1 cellular context compared by ENCODE assay signal in the genomic region with DNA sequence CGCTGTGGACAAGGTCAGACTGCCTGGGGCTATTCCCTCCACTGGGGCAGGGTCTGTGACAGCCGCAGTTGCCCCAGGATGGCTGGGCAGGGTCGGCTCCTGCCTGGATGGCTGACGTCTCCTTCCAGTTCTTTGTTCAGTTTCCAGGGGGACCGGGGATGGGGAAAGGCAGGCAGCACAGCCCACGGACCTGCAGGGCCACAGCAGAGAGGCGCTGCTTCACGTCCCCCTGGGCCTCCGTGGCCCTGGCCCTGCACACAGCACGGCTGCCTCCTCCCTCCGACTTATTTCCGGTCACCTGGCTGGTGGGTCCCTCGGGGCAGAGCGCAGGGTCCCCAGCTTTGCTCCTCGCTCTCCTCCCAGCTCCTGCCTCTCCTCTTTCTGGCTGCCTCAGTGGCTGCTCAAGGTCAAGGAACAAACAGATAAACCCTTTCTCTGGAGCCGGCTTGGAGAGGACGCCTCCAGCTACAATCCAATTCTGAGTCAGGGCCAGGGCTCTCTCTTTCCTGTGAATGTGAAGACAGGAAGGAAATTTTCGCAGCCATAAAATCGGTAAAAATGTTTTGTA.
TF ChIP-seq lines count a peak whose summit lies in the region.

No MANE protein-coding gene starts in this region.

TF ChIP-seq in WTC11, 78 proteins besides CTCF, POLR2A, EP300 and RAD21 (continued from another document):
- TF ChIP-seq, protein P1, sequence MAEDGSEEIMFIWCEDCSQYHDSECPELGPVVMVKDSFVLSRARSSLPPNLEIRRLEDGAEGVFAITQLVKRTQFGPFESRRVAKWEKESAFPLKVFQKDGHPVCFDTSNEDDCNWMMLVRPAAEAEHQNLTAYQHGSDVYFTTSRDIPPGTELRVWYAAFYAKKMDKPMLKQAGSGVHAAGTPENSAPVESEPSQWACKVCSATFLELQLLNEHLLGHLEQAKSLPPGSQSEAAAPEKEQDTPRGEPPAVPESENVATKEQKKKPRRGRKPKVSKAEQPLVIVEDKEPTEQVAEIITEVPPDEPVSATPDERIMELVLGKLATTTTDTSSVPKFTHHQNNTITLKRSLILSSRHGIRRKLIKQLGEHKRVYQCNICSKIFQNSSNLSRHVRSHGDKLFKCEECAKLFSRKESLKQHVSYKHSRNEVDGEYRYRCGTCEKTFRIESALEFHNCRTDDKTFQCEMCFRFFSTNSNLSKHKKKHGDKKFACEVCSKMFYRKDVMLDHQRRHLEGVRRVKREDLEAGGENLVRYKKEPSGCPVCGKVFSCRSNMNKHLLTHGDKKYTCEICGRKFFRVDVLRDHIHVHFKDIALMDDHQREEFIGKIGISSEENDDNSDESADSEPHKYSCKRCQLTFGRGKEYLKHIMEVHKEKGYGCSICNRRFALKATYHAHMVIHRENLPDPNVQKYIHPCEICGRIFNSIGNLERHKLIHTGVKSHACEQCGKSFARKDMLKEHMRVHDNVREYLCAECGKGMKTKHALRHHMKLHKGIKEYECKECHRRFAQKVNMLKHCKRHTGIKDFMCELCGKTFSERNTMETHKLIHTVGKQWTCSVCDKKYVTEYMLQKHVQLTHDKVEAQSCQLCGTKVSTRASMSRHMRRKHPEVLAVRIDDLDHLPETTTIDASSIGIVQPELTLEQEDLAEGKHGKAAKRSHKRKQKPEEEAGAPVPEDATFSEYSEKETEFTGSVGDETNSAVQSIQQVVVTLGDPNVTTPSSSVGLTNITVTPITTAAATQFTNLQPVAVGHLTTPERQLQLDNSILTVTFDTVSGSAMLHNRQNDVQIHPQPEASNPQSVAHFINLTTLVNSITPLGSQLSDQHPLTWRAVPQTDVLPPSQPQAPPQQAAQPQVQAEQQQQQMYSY (CRISPR knock-in tag; IDR thresholded peaks at IDR 0.05): no peak
TF ChIP-seq in WTC11: peak in this region for 0.
